In the genomic region with DNA sequence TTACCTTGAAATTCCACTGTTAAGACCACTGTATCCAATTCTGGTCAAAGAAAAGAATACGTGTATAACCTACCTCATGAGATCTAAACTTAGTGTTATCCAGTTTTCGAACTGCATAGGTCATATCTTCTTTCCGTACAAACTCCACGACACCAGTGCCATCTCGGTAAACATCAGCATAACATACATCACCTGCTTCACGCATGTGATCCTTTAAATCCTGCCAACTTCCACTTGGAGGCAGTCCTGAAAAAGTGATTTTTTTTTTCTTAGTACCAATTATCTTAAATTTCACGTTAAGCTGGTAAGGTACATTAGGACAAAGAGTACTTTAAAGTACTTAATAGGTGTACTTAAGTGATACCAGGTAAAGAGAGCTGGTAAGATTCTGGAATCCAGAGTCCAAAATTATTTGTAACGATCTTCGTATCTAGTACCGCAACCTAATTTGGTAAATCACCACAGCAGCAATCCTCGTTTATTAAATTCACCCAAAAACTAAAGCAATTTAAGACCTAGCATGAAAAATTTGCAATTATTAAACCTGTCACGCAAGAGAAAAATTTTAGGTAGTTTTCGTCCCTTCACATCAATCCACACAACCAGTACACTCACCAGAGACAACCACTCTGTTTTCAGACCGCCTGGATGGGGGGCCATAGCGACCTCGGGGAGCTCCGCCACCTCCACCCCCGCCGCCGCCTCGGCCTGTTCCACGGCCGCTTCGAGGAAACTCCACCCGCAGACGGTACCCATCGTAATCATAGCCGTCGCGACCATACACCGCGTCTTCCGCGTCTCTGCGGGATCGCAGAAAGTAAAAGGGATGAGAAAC, we compare ENCODE assay signal across 8 cellular contexts. TPM values are rescaled to one million over a fixed set of nuclear protein-coding genes. Genes with fewer than 3 reads are reported as not detected.
DNase-seq lines count a peak whose midpoint lies in the region; ATAC-seq and TF ChIP-seq lines count a peak whose summit lies in the region.

No MANE protein-coding gene starts in this region.

- no peaks in the 10 kb centered on the region for H3K27me3 Mint-ChIP-seq in CD4-positive, alpha-beta T cell
- H3K27me3 Mint-ChIP-seq in effector memory CD8-positive, alpha-beta T cell = no peaks in the 10 kb centered on the region

- no peak for ATAC-seq in CD4-positive, alpha-beta T cell (ENCODE audit: poor library complexity)
- no peak for ATAC-seq in effector memory CD8-positive, alpha-beta T cell (replicated peaks)
- ATAC-seq in omental fat pad (ENCODE audit: low FRiP score) = no peak

- H3K4me1 ChIP-seq in neutrophil (ENCODE audit: control insufficient read depth in 1 of 2, insufficient read depth in 1 of 2, low read depth in 1 of 2, low read length in 1 of 2) = peaks cover 44 to 48% of the 10 kb centered on the region in 2 experiments

- POLR2A ChIA-PET in CD4-positive, alpha-beta T cell (lab: Charles Lee) = interaction anchor here (1.4 to 3.2 kb wide), 18 partner anchors 9 to 1149 kb away, joined by 4 to 94 read pairs (median 8); a partner anchor contains a TSS

- peak in 3 of 10 experiments; percentile 27 to 45 (median 27) for DNase-seq in CD4-positive, alpha-beta T cell
- DNase-seq in NAMALWA (ENCODE audit: low spot score) (peak; percentile 25), NCI-H774 (lab: John Stamatoyannopoulos, UW) (no peak), omental fat pad (ENCODE audit: low spot score) (no peak), MV-4-11 (lab: John Stamatoyannopoulos, UW) (no peak), head of caudate nucleus (no peak)
- DNase-seq in effector memory CD8-positive, alpha-beta T cell = peak in 1 of 3 experiments; percentile 35

- H3K36me3 ChIP-seq in neutrophil = peaks cover 38% of the 10 kb centered on the region

- no peaks in the 10 kb centered on the region for H3K27me3 ChIP-seq in CD4-positive, alpha-beta T cell (ENCODE audit: control insufficient read depth, insufficient read depth, low read length)
- H3K27me3 ChIP-seq in neutrophil = no peaks in the 10 kb centered on the region

- TF ChIP-seq CTCF in CD4-positive, alpha-beta T cell (IDR thresholded peaks at IDR 0.05) = no peak
- no peak for TF ChIP-seq CTCF in neutrophil (IDR thresholded peaks at IDR 0.05)
- TF ChIP-seq CTCF in omental fat pad (IDR thresholded peaks at IDR 0.05) = no peak

- peak overlapping the region; percentile 99 for H3K27ac Mint-ChIP-seq in CD4-positive, alpha-beta T cell
- peak overlapping the region; percentile 98 to 99 for H3K27ac Mint-ChIP-seq in effector memory CD8-positive, alpha-beta T cell

- no peaks in the 10 kb centered on the region for H3K9me3 Mint-ChIP-seq in CD4-positive, alpha-beta T cell
- no peaks in the 10 kb centered on the region for H3K9me3 Mint-ChIP-seq in effector memory CD8-positive, alpha-beta T cell

- peak overlapping the region; percentile 98 for H3K4me3 Mint-ChIP-seq in CD4-positive, alpha-beta T cell
- H3K4me3 Mint-ChIP-seq in effector memory CD8-positive, alpha-beta T cell = peak overlapping the region; percentile 100

- peaks cover 66% of the 10 kb centered on the region for H3K36me3 Mint-ChIP-seq in CD4-positive, alpha-beta T cell (ENCODE audit: low read depth)
- peaks cover 72% of the 10 kb centered on the region for H3K36me3 Mint-ChIP-seq in effector memory CD8-positive, alpha-beta T cell (ENCODE audit: insufficient read depth)

- intact Hi-C loops in CD4-positive, alpha-beta T cell (cut with DNase I, micrococcal nuclease) = loop anchor here (1.0 to 10.0 kb wide), 9 partner anchors 11 to 1699 kb away; a partner anchor contains a TSS
- intact Hi-C loops in head of caudate nucleus (cut with DNase I) = loop anchor here (2.0 to 5.0 kb wide), 2 partner anchors 79 to 154 kb away; a partner anchor contains a TSS

- CTCF ChIA-PET in CD4-positive, alpha-beta T cell (lab: Charles Lee) = interaction anchor here (1.1 to 2.1 kb wide), 4 partner anchors 10 to 921 kb away, joined by 3 to 8 read pairs (median 4); a partner anchor contains a TSS

- peak overlapping the region; percentile 81 to 85 for H3K4me3 ChIP-seq in neutrophil (ENCODE audit: low read depth in 1 of 2, low read length in 1 of 2)

- H3K27ac ChIP-seq in CD4-positive, alpha-beta T cell (ENCODE audit: low read depth, low read length) = peak overlapping the region; percentile 97
- H3K27ac ChIP-seq in neutrophil = peak overlapping the region; percentile 92

- H3K9me3 ChIP-seq in CD4-positive, alpha-beta T cell (ENCODE audit: control insufficient read depth, low read length) = no peaks in the 10 kb centered on the region
- H3K9me3 ChIP-seq in neutrophil = no peaks in the 10 kb centered on the region

- peaks cover 66% of the 10 kb centered on the region for H3K4me1 Mint-ChIP-seq in CD4-positive, alpha-beta T cell (ENCODE audit: low read depth)
- H3K4me1 Mint-ChIP-seq in effector memory CD8-positive, alpha-beta T cell (ENCODE audit: low read depth in 2 of 2) = peaks cover 33 to 46% of the 10 kb centered on the region in 2 donors

RNA-seq across cellular contexts. Expression of a gene that starts 1.1 kb away (rescaled TPM):
- 100 to 1,000 TPM; 115 to 121 TPM for total RNA-seq in CD4-positive, alpha-beta T cell
- total RNA-seq in omental fat pad = 100 to 1,000 TPM; 181 to 274 (median 182) TPM

RNA-seq across cellular contexts. Expression of a gene that starts 17.9 kb away (rescaled TPM):
- 10 to 100 TPM; 41.6 to 41.7 TPM for total RNA-seq in CD4-positive, alpha-beta T cell
- 10 to 100 TPM; 45.1 to 50.6 (median 47.6) TPM for total RNA-seq in omental fat pad

RNA-seq across cellular contexts. Expression of a gene that starts 50.7 kb away (rescaled TPM):
- 1 to 10 TPM in 1 of 2 experiments, under 1 TPM in 1; 0.41 to 1.0 TPM for total RNA-seq in CD4-positive, alpha-beta T cell
- total RNA-seq in omental fat pad = 10 to 100 TPM; 17.1 to 25.7 (median 22.1) TPM

Comparison
In these comparisons a context has a peak if more than half of its experiments do, and no peak if none do; other contexts are left out.
1. RNA of a gene that starts 50.7 kb away (total RNA-seq): 17.1 to 25.7 TPM in omental fat pad; 0.41 to 1.0 TPM in CD4-positive, alpha-beta T cell; every median in the first group is over 4 times any median in the second.